1 cellular context compared by ENCODE assay signal in genomic region chr6:89680551-89680950, GRCh38.
TF ChIP-seq lines count a peak whose summit lies in the region.

No MANE protein-coding gene starts in this region.

TF ChIP-seq in GM23338, 12 proteins besides CTCF, POLR2A, EP300 and RAD21 (continued from another document):
- TF ChIP-seq REST (IDR thresholded peaks at IDR 0.05; ENCODE audit: unreplicated experiment) (no peak), ZNF114 (CRISPR knock-in tag; IDR thresholded peaks at IDR 0.05) (no peak), ETS1 (IDR thresholded peaks at IDR 0.05) (no peak), ZNF462 (CRISPR knock-in tag; IDR thresholded peaks at IDR 0.05) (no peak), EZH2phosphoT487 (IDR thresholded peaks at IDR 0.05; ENCODE audit: unreplicated experiment) (no peak), ZNF331 (CRISPR knock-in tag; IDR thresholded peaks at IDR 0.05; ENCODE audit: low read depth) (no peak), POLR2AphosphoS5 (IDR thresholded peaks at IDR 0.05; ENCODE audit: low read depth) (no peak), NANOG (IDR thresholded peaks at IDR 0.05; ENCODE audit: borderline replicate concordance) (no peak), CREB1 (CRISPR knock-in tag; IDR thresholded peaks at IDR 0.05; ENCODE audit: low read depth) (no peak), STAT1 (IDR thresholded peaks at IDR 0.05; ENCODE audit: unreplicated experiment) (no peak), EZH2 (IDR thresholded peaks at IDR 0.05; ENCODE audit: low read depth, unreplicated experiment) (no peak)
